1 cellular context compared by ENCODE assay signal in genomic region chr1:51948491-51948915, GRCh38.
TF ChIP-seq lines count a peak whose summit lies in the region.

No MANE protein-coding gene starts in this region.

TF ChIP-seq in IMR-90, 13 proteins besides CTCF, POLR2A, EP300 and RAD21 (continued from another document):
- TF ChIP-seq, protein P1, sequence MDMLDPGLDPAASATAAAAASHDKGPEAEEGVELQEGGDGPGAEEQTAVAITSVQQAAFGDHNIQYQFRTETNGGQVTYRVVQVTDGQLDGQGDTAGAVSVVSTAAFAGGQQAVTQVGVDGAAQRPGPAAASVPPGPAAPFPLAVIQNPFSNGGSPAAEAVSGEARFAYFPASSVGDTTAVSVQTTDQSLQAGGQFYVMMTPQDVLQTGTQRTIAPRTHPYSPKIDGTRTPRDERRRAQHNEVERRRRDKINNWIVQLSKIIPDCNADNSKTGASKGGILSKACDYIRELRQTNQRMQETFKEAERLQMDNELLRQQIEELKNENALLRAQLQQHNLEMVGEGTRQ (IDR thresholded peaks at IDR 0.05; ENCODE audit: low read depth, low read length), result no peak
- no peak for TF ChIP-seq FOS (IDR thresholded peaks at IDR 0.05; ENCODE audit: low read depth, low read length)
- TF ChIP-seq SMC3 (IDR thresholded peaks at IDR 0.05; ENCODE audit: low read depth, low read length), result no peak
- no peak for TF ChIP-seq RCOR1 (IDR thresholded peaks at IDR 0.05; ENCODE audit: insufficient replicate concordance, low read length)
